ENCODE assay signal across 14 cellular contexts in the genomic region with DNA sequence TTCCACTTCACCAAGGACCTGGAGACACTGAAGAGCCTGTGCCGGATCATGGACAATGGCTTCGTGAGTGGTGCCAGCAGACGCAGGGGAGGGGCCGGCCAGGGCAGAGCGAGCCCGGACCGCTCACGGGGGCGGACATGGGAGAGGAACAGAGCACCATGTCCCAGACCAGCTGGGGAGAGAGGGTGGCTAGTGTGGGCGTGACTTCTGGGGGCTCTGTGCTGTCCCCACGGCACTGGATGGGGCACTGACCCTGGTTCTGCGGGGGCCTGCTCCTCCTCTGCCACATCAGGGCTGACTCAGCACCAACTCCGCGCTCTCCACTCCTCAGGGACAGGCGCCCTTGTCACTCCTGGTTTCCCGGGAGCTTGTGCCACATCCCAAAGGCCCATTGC. TPM values are rescaled to one million over a fixed set of nuclear protein-coding genes. Genes with fewer than 3 reads are reported as not detected.
DNase-seq lines count a peak whose midpoint lies in the region; ATAC-seq, FAIRE-seq and TF ChIP-seq lines count a peak whose summit lies in the region.
"Had no signal": no experiment of that assay in that cellular context is flagged by ENCODE, and none has a peak within 500 bp of the region (broad histone marks: within the 10 kb centered on the region; RNA-seq: fewer than 3 reads in every experiment).

No MANE protein-coding gene starts in this region.

- no peak overlapping the region for H3K4me3 Mint-ChIP-seq in stimulated activated naive B cell treated with anti-CD40 and anti-IgM and Interleukin-4, amounts not matched to agents 10 μg/mL and 1 μg/mL and 100 μg/mL, for 72 hours

- intact Hi-C loops in head of caudate nucleus (cut with DNase I) = no loop called here
- intact Hi-C loops in upper lobe of right lung (cut with DNase I) = no loop called here

- POLR2A ChIA-PET in RWPE1 (lab: Yijun Ruan, JAX; ENCODE audit: low non-redundant PET) = no interaction called here

- H3K27me3 ChIP-seq in upper lobe of right lung = no peaks in the 10 kb centered on the region
- H3K27me3 ChIP-seq: pancreas had no signal

- H3K27me3 Mint-ChIP-seq in stimulated activated naive B cell treated with anti-CD40 and anti-IgM and Interleukin-4, amounts not matched to agents 10 μg/mL and 1 μg/mL and 100 μg/mL, for 72 hours = no peaks in the 10 kb centered on the region

- TF ChIP-seq CTCF in RWPE1 (conservative IDR thresholded peaks at IDR 0.05; ENCODE audit: low read depth) (no peak), upper lobe of right lung (IDR thresholded peaks at IDR 0.05) (no peak)

- ATAC-seq in stimulated activated naive B cell treated with anti-CD40 and anti-IgM and Interleukin-4, amounts not matched to agents 10 μg/mL and 1 μg/mL and 100 μg/mL, for 72 hours (replicated peaks) = no peak
- ATAC-seq in upper lobe of right lung (no peak), HG03457 (IDR thresholded peaks at IDR 0.05; ENCODE audit: unreplicated experiment) (no peak)
- ATAC-seq: activated CD4-positive, CD25-positive, alpha-beta regulatory T cell treated with anti-CD3 and anti-CD28 coated beads, Interleukin-2, amount 50 U/mL, for 24 hours had no signal

- peak; percentile 52 for DNase-seq in DMS 273 (lab: John Stamatoyannopoulos, UW; ENCODE audit: unreplicated experiment)
- no peak for DNase-seq in DMS 273 treated with DMSO at 0.1 percent for 48 hours (lab: John Stamatoyannopoulos, UW)
- DNase-seq in RWPE1 (ENCODE audit: low spot score) = no peak
- DNase-seq in head of caudate nucleus = peak in 32 of 42 donors; percentile 21 to 76 (median 58)
- no peak for DNase-seq in stimulated activated naive B cell treated with anti-CD40 and anti-IgM and Interleukin-4, amounts not matched to agents 10 μg/mL and 1 μg/mL and 100 μg/mL, for 72 hours
- no peak for DNase-seq in upper lobe of right lung
- DNase-seq in urothelium cell line (ENCODE audit: low spot score) = no peak
- DNase-seq: 8988T, cerebellar nuclear complex, DMS79, NCI-H446 had no signal

- no peak overlapping the region for H3K4me3 ChIP-seq in upper lobe of right lung
- H3K4me3 ChIP-seq: pancreas had no signal

- H3K4me1 ChIP-seq in upper lobe of right lung = no peaks in the 10 kb centered on the region
- H3K4me1 ChIP-seq: pancreas had no signal

- peaks cover 46 to 66% of the 10 kb centered on the region in 2 donors for H3K36me3 Mint-ChIP-seq in stimulated activated naive B cell treated with anti-CD40 and anti-IgM and Interleukin-4, amounts not matched to agents 10 μg/mL and 1 μg/mL and 100 μg/mL, for 72 hours

- H3K27ac Mint-ChIP-seq in stimulated activated naive B cell treated with anti-CD40 and anti-IgM and Interleukin-4, amounts not matched to agents 10 μg/mL and 1 μg/mL and 100 μg/mL, for 72 hours = peak overlapping the region; percentile 75

- FAIRE-seq in urothelium cell line (lab: Jason Lieb, UNC) = no peak
- FAIRE-seq: pancreas had no signal

- H3K9me3 ChIP-seq in upper lobe of right lung = no peaks in the 10 kb centered on the region
- H3K9me3 ChIP-seq: pancreas had no signal

- peaks cover 15 to 40% of the 10 kb centered on the region in 2 donors for H3K4me1 Mint-ChIP-seq in stimulated activated naive B cell treated with anti-CD40 and anti-IgM and Interleukin-4, amounts not matched to agents 10 μg/mL and 1 μg/mL and 100 μg/mL, for 72 hours

- peak overlapping the region; percentile 71 for H3K27ac ChIP-seq in RWPE1
- H3K27ac ChIP-seq in upper lobe of right lung = no peak overlapping the region
- H3K27ac ChIP-seq: pancreas had no signal

- H3K9me3 Mint-ChIP-seq in stimulated activated naive B cell treated with anti-CD40 and anti-IgM and Interleukin-4, amounts not matched to agents 10 μg/mL and 1 μg/mL and 100 μg/mL, for 72 hours = no peaks in the 10 kb centered on the region

- H3K36me3 ChIP-seq in upper lobe of right lung = peaks cover 69% of the 10 kb centered on the region

- CTCF ChIA-PET in RWPE1 (lab: Yijun Ruan, JAX) = no interaction called here

RNA-seq across cellular contexts. Expression of a gene that starts 7.6 kb away (rescaled TPM):
- 104 TPM for total RNA-seq in upper lobe of right lung

RNA-seq across cellular contexts. Expression of a gene that starts 8.8 kb away (rescaled TPM):
- 83.2 TPM for total RNA-seq in upper lobe of right lung

RNA-seq across cellular contexts. Expression of a gene that starts 18.6 kb away (rescaled TPM):
- total RNA-seq in upper lobe of right lung = 29.4 TPM

RNA-seq across cellular contexts. Expression of a gene that starts 18.9 kb away (rescaled TPM):
- total RNA-seq in upper lobe of right lung = 57.1 TPM

RNA-seq across cellular contexts. Expression of a gene that starts 38.1 kb away (rescaled TPM):
- 1.8 TPM for total RNA-seq in upper lobe of right lung

Comparison
In these comparisons a context has a peak if more than half of its experiments do, and no peak if none do; other contexts are left out.
1. DNase-seq: peak in DMS 273 (single experiment) and head of caudate nucleus (32 of 42); none in DMS 273 treated with DMSO at 0.1 percent for 48 hours (single experiment), RWPE1 (single experiment), stimulated activated naive B cell treated with anti-CD40 and anti-IgM and Interleukin-4, amounts not matched to agents 10 μg/mL and 1 μg/mL and 100 μg/mL, for 72 hours (single experiment), upper lobe of right lung (single experiment) and urothelium cell line (single experiment).